12 cellular contexts compared by ENCODE assay signal in the genomic region with DNA sequence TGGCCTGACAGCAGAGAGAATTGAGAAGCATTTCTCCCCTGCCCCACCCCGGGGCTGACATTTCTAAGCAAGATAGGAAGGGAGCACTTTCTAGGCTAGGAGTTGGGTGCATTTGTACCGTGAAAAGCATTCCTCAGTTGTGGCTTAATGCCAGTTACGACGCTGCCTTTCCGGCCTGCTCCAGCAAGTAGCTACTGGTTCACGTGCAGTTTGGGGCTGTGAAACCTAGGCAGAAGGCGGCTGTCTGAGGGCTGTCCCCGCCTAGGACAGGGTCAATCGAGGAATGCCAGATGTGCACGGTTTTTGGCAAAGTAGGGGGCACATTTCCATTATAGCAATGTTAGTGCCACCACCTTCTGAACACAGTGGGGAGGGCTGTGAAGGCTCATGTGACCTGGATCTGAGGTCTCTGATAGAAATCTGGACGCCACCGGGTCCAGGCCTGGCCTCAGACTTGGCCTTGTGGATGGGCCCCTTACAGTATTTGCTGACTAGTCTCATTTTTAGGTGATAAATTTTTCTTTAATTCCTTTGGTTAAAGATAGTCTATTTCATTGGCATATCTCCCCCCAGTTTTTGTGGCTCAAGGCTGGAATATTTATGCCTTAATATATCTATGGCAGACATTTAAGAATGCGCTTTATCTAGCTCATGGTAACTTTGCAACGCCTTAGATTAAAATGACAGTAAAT.
DNase-seq lines count a peak whose midpoint lies in the region; ATAC-seq, FAIRE-seq and TF ChIP-seq lines count a peak whose summit lies in the region.
"Had no signal": no experiment of that assay in that cellular context is flagged by ENCODE, and none has a peak within 500 bp of the region (broad histone marks: within the 10 kb centered on the region; RNA-seq: fewer than 3 reads in every experiment).

No MANE protein-coding gene starts in this region.

- H3K27me3 ChIP-seq in RWPE2 (ENCODE audit: insufficient read depth, poor library complexity, severe bottlenecking): no peaks in the 10 kb centered on the region
- H3K27me3 ChIP-seq in foreskin keratinocyte: no peaks in the 10 kb centered on the region
- H3K27me3 ChIP-seq in ovary: no peaks in the 10 kb centered on the region

- CTCF ChIA-PET in A549 (lab: Yijun Ruan, JAX): interaction anchor here (0.7 to 1.2 kb wide), 3 partner anchors 8 to 1182 kb away, joined by 3 to 5 read pairs (median 3); no protein-coding TSS in a partner anchor

- no peak overlapping the region for H3K4me2 ChIP-seq in A549

- H3K9me3 Mint-ChIP-seq in progenitor cell of endocrine pancreas (ENCODE audit: low read depth): no peaks in the 10 kb centered on the region
- H3K9me3 Mint-ChIP-seq: CD8-positive, alpha-beta T cell had no signal

- intact Hi-C loops in ovary (cut with DNase I): loop anchor here in 1 of 4 donors (10.0 kb wide), 1 partner anchor 1180 kb away; no protein-coding TSS in a partner anchor

- 93% methylated on average over 14 of the region's 14 CpGs for WGBS in A549 (ENCODE audit: missing lambda C conversion rate)
- WGBS in ovary, 3 donors: 28 to 42% (median 38%) methylated on average over 14 of the region's 14 CpGs

- no peak for FAIRE-seq in A549 (lab: Jason Lieb, UNC)

- TF ChIP-seq EP300 in A549 (IDR thresholded peaks at IDR 0.05): no peak
- no peak for TF ChIP-seq EP300 in ovary (IDR thresholded peaks at IDR 0.05)

- ATAC-seq in A549: no peak
- no peak for ATAC-seq in RWPE2 (ENCODE audit: low read depth)
- ATAC-seq in foreskin keratinocyte: peak; percentile 18
- no peak for ATAC-seq in HG02885 (IDR thresholded peaks at IDR 0.05; ENCODE audit: poor library complexity, unreplicated experiment)
- ATAC-seq: CD8-positive, alpha-beta T cell; PC-3 had no signal

- H3K4me3 Mint-ChIP-seq in progenitor cell of endocrine pancreas (ENCODE audit: low read depth): no peak overlapping the region
- H3K4me3 Mint-ChIP-seq: B cell; CD8-positive, alpha-beta T cell had no signal

- H3K4me3 ChIP-seq in A549 (no peak overlapping the region), RWPE2 (ENCODE audit: severe bottlenecking) (no peak overlapping the region), ovary (no peak overlapping the region)

- no peak overlapping the region for H3K27ac Mint-ChIP-seq in progenitor cell of endocrine pancreas
- H3K27ac Mint-ChIP-seq: B cell; CD8-positive, alpha-beta T cell had no signal

- peaks cover 15% of the 10 kb centered on the region for H3K36me3 Mint-ChIP-seq in progenitor cell of endocrine pancreas (ENCODE audit: insufficient read depth)

- peaks cover 7% of the 10 kb centered on the region for H3K4me1 Mint-ChIP-seq in progenitor cell of endocrine pancreas (ENCODE audit: low read depth)

- H3K4me1 ChIP-seq in A549: peaks cover 11% of the 10 kb centered on the region
- peaks cover 32% of the 10 kb centered on the region for H3K4me1 ChIP-seq in RWPE2 (ENCODE audit: insufficient read depth, poor library complexity, severe bottlenecking)
- peaks cover 14% of the 10 kb centered on the region for H3K4me1 ChIP-seq in foreskin keratinocyte
- peaks cover 2% of the 10 kb centered on the region for H3K4me1 ChIP-seq in ovary (ENCODE audit: insufficient read depth)

- TF ChIP-seq CTCF in A549 (IDR thresholded peaks at IDR 0.05) (no peak), RWPE2 (IDR thresholded peaks at IDR 0.05; ENCODE audit: poor library complexity, severe bottlenecking) (no peak), foreskin keratinocyte (conservative IDR thresholded peaks at IDR 0.05) (no peak), ovary (IDR thresholded peaks at IDR 0.05) (no peak), progenitor cell of endocrine pancreas (IDR thresholded peaks at IDR 0.05; ENCODE audit: unreplicated experiment) (no peak)

- DNase-seq in A549 (ENCODE audit: low read depth in 1 of 2, low spot score in 1 of 2) (no peak), RWPE2 (ENCODE audit: low spot score) (no peak), foreskin keratinocyte (peak; percentile 49 to 77), ovary (peak in 4 of 5 donors; percentile 48 to 61 (median 60)), NCI-H2107 treated with DMSO at 0.1 percent for 48 hours (lab: John Stamatoyannopoulos, UW; ENCODE audit: unreplicated experiment) (no peak), progenitor cell of endocrine pancreas (ENCODE audit: low spot score, unreplicated experiment) (no peak)
- DNase-seq: CD8-positive, alpha-beta T cell; NCI-H1436 treated with DMSO at 0.1 percent for 48 hours; NCI-H748 treated with DMSO at 0.1 percent for 48 hours; PC-3 had no signal

- TF ChIP-seq RAD21 in A549 (conservative IDR thresholded peaks at IDR 0.05 in 1 of 2, IDR thresholded peaks at IDR 0.05 in 1 of 2): no peak

- H3K36me3 ChIP-seq in RWPE2 (ENCODE audit: low read depth): peaks cover 63% of the 10 kb centered on the region
- no peaks in the 10 kb centered on the region for H3K36me3 ChIP-seq in ovary

- H3K27me3 Mint-ChIP-seq in progenitor cell of endocrine pancreas: no peaks in the 10 kb centered on the region
- H3K27me3 Mint-ChIP-seq: B cell had no signal

- 0 out of 2 replicates have a peak, but pooled peaks have one; percentile 9 for TF ChIP-seq POLR2A in A549 (IDR thresholded peaks at IDR 0.05; ENCODE audit: low read length)
- no peak for TF ChIP-seq POLR2A in ovary (IDR thresholded peaks at IDR 0.05)

- POLR2A ChIA-PET in A549 (lab: Yijun Ruan, JAX): no interaction called here

- H3K27ac ChIP-seq in A549 (no peak overlapping the region), RWPE2 (ENCODE audit: poor library complexity, severe bottlenecking) (peak overlapping the region; percentile 7), foreskin keratinocyte (no peak overlapping the region), ovary (peak overlapping the region in 1 of 2 donors; percentile 63)

- H3K9me3 ChIP-seq in A549 (no peaks in the 10 kb centered on the region), RWPE2 (ENCODE audit: severe bottlenecking) (no peaks in the 10 kb centered on the region), ovary (no peaks in the 10 kb centered on the region)

TF ChIP-seq in A549, 52 proteins besides CTCF, POLR2A, EP300 and RAD21:
- TF ChIP-seq MAFK (IDR thresholded peaks at IDR 0.05; ENCODE audit: partially characterized antibody) (peak; percentile 81), HDAC2 (IDR thresholded peaks at IDR 0.05) (no peak), ZC3H11A (IDR thresholded peaks at IDR 0.05) (no peak)

Comparison
In these comparisons a context has a peak if more than half of its experiments do, and no peak if none do; other contexts are left out.
1. DNase-seq: peak in foreskin keratinocyte (2 of 2) and ovary (4 of 5); none in A549 (0 of 2), RWPE2 (single experiment), NCI-H2107 treated with DMSO at 0.1 percent for 48 hours (single experiment) and progenitor cell of endocrine pancreas (single experiment).